Comparison of ENCODE assay signal across 23 cellular contexts in the genomic region with DNA sequence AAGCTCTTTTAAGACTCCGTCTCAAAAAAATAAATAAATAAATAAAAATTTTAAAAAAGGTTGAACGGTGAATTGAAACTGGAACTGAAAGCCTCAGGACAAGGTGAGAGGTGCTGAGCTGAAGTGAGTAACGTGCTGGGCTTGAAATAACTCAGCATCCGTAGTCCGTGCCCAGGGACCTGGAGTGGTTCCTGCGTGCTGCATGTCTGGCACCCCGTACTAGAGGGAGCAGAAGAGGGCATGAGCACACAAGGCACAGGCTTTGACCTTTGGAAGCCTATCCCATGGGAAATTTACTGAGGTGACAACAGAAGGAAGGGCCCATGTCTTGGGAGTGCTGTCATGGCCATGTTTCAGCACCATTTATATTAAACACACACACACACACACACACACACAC. TPM values are rescaled to one million over a fixed set of nuclear protein-coding genes. Genes with fewer than 3 reads are reported as not detected.
DNase-seq lines count a peak whose midpoint lies in the region; ATAC-seq, FAIRE-seq and TF ChIP-seq lines count a peak whose summit lies in the region.
"Had no signal": no experiment of that assay in that cellular context is flagged by ENCODE, and none has a peak within 500 bp of the region (broad histone marks: within the 10 kb centered on the region; RNA-seq: fewer than 3 reads in every experiment).

No MANE protein-coding gene starts in this region.

- H3K27me3 ChIP-seq in liver (ENCODE audit: control insufficient read depth in 4 of 4, insufficient read depth in 4 of 4, low read length in 3 of 4) (no peaks in the 10 kb centered on the region), HepG2 (ENCODE audit: control insufficient read depth in 1 of 2, insufficient read depth in 2 of 2, low read length in 2 of 2) (peaks cover 1 to 7% of the 10 kb centered on the region in 2 experiments; a peak in 4 of 5 replicates), Caco-2 (replicated peaks; ENCODE audit: control insufficient read depth, insufficient read depth, low read length) (no peaks in the 10 kb centered on the region; the same call in 1 of the 2 replicates)
- H3K27me3 ChIP-seq: BLaER1 treated with 17β-estradiol and CSF1 and Interleukin-3, amounts not matched to agents 10 nM and 100 nM had no signal

- CTCF ChIA-PET in HepG2 (lab: Yijun Ruan, JAX; ENCODE audit: low intra/inter-chr PET ratio, low total read pairs): no interaction called here
- CTCF ChIA-PET in activated CD4-positive, alpha-beta memory T cell treated with anti-CD3 and anti-CD28 coated beads for 36 hours (lab: Charles Lee): interaction anchor here (0.8 to 1.4 kb wide), 3 partner anchors 8 to 27 kb away, joined by 3 read pairs; no protein-coding TSS in a partner anchor
- CTCF ChIA-PET in Caco-2 (lab: Charles Lee): interaction anchor here (0.9 kb wide), 1 partner anchor 53 kb away, joined by 4 read pairs; no protein-coding TSS in a partner anchor

- H3K27ac Mint-ChIP-seq in activated CD4-positive, alpha-beta memory T cell treated with anti-CD3 and anti-CD28 coated beads for 36 hours: no peak overlapping the region
- H3K27ac Mint-ChIP-seq in stimulated activated memory B cell treated with anti-CD40 and anti-IgM and Interleukin-4, amounts not matched to agents 10 μg/mL and 1 μg/mL and 100 μg/mL, for 72 hours: no peak overlapping the region
- H3K27ac Mint-ChIP-seq in Caco-2 (ENCODE audit: unreplicated experiment): no peak overlapping the region
- H3K27ac Mint-ChIP-seq: activated CD4-positive, alpha-beta T cell treated with anti-CD3 and anti-CD28 coated beads, Interleukin-2, amount 10 ng/mL, durations not matched to agents 24 days and 14 days; dendritic cell treated with granulocyte-macrophage colony-stimulating factor and Interleukin-4, amounts not matched to agents 40 ng/mL and 50 ng/mL, for 4 days; nephron progenitor cell had no signal

- H3K36me3 Mint-ChIP-seq in activated CD4-positive, alpha-beta memory T cell treated with anti-CD3 and anti-CD28 coated beads for 36 hours: no peaks in the 10 kb centered on the region
- peaks cover 6% of the 10 kb centered on the region for H3K36me3 Mint-ChIP-seq in stimulated activated memory B cell treated with anti-CD40 and anti-IgM and Interleukin-4, amounts not matched to agents 10 μg/mL and 1 μg/mL and 100 μg/mL, for 72 hours
- H3K36me3 Mint-ChIP-seq in Caco-2 (ENCODE audit: insufficient read depth, unreplicated experiment): peaks cover 5% of the 10 kb centered on the region

- no TSS peak for BruUV-seq in HepG2 (replicated peaks; lab: Mats Ljungman, UMichigan)
- BruUV-seq in Caco-2 (replicated peaks; lab: Mats Ljungman, UMichigan): no TSS peak

- no peaks in the 10 kb centered on the region for H3K9me3 Mint-ChIP-seq in activated CD4-positive, alpha-beta memory T cell treated with anti-CD3 and anti-CD28 coated beads for 36 hours
- H3K9me3 Mint-ChIP-seq in stimulated activated memory B cell treated with anti-CD40 and anti-IgM and Interleukin-4, amounts not matched to agents 10 μg/mL and 1 μg/mL and 100 μg/mL, for 72 hours: no peaks in the 10 kb centered on the region
- H3K9me3 Mint-ChIP-seq in Caco-2 (ENCODE audit: unreplicated experiment): no peaks in the 10 kb centered on the region
- H3K9me3 Mint-ChIP-seq: activated CD4-positive, alpha-beta T cell treated with anti-CD3 and anti-CD28 coated beads, Interleukin-2, amount 10 ng/mL, durations not matched to agents 24 days and 14 days; dendritic cell treated with granulocyte-macrophage colony-stimulating factor and Interleukin-4, amounts not matched to agents 40 ng/mL and 50 ng/mL, for 4 days had no signal

- TF ChIP-seq CTCF in liver (IDR thresholded peaks at IDR 0.05; ENCODE audit: low read depth, low read length, missing input control) (no peak), HepG2 (CRISPR knock-in tag; IDR thresholded peaks at IDR 0.05) (no peak), Caco-2 (IDR thresholded peaks at IDR 0.05; ENCODE audit: insufficient read depth in 1 of 2, low read depth in 1 of 2, low read length in 1 of 2, severe bottlenecking in 1 of 2, unreplicated experiment in 1 of 2) (no peak)

- ATAC-seq in HepG2: no peak
- peak; percentile 73 for ATAC-seq in stimulated activated memory B cell treated with anti-CD40 and anti-IgM and Interleukin-4, amounts not matched to agents 10 μg/mL and 1 μg/mL and 100 μg/mL, for 72 hours
- no peak for ATAC-seq in HG03039 (IDR thresholded peaks at IDR 0.05; ENCODE audit: unreplicated experiment)
- ATAC-seq: heart right ventricle, K562, sciatic nerve had no signal

- peaks cover 3% of the 10 kb centered on the region for H3K4me1 Mint-ChIP-seq in activated CD4-positive, alpha-beta memory T cell treated with anti-CD3 and anti-CD28 coated beads for 36 hours (ENCODE audit: low read depth)
- H3K4me1 Mint-ChIP-seq in stimulated activated memory B cell treated with anti-CD40 and anti-IgM and Interleukin-4, amounts not matched to agents 10 μg/mL and 1 μg/mL and 100 μg/mL, for 72 hours: peaks cover 7% of the 10 kb centered on the region
- H3K4me1 Mint-ChIP-seq in Caco-2 (ENCODE audit: low read depth, unreplicated experiment): no peaks in the 10 kb centered on the region

- in situ Hi-C loops in HepG2 (cut with HindIII; ENCODE audit: extremely low pct_ligation_motif_present, low pct_unique_long_range_greater_than_20kb): no loop called here

- no peak overlapping the region for H3K4me2 ChIP-seq in HepG2 (ENCODE audit: low read depth, low read length)
- H3K4me2 ChIP-seq: BLaER1 treated with 17β-estradiol and CSF1 and Interleukin-3, amounts not matched to agents 10 nM and 100 nM had no signal

- TF ChIP-seq POLR2A in HepG2 (IDR thresholded peaks at IDR 0.05; ENCODE audit: insufficient read depth in 1 of 2, low read depth in 2 of 2, low read length in 2 of 2): no peak

- H3K27ac ChIP-seq in liver (ENCODE audit: low read depth in 1 of 2, low read length in 2 of 2): no peak overlapping the region
- H3K27ac ChIP-seq in HepG2 (ENCODE audit: extremely low read length, insufficient read depth, low read length): no peak overlapping the region
- H3K27ac ChIP-seq: BLaER1 treated with 17β-estradiol and CSF1 and Interleukin-3, amounts not matched to agents 10 nM and 100 nM; heart right ventricle; left ventricle myocardium inferior had no signal

- FAIRE-seq in HepG2 (lab: Jason Lieb, UNC): no peak
- FAIRE-seq: D721Med, K562 had no signal

- no peak for DNase-seq in HepG2 (ENCODE audit: low spot score)
- peak; percentile 51 for DNase-seq in activated CD4-positive, alpha-beta memory T cell treated with anti-CD3 and anti-CD28 coated beads for 36 hours
- DNase-seq in Caco-2: no peak
- DNase-seq: activated CD4-positive, alpha-beta T cell treated with anti-CD3 and anti-CD28 coated beads, Interleukin-2, amount 10 ng/mL, durations not matched to agents 24 days and 14 days; activated naive CD4-positive, alpha-beta T cell treated with Interleukin-2 at 50 U/mL for 16 hours; amygdala; H7; heart right ventricle; left ventricle myocardium inferior; NCI-H1694; NCI-H748 treated with DMSO at 0.1 percent for 48 hours; nephron progenitor cell; Right ventricle myocardium superior; stimulated activated naive CD4-positive, alpha-beta T cell had no signal

- H3K4me3 Mint-ChIP-seq in activated CD4-positive, alpha-beta memory T cell treated with anti-CD3 and anti-CD28 coated beads for 36 hours: no peak overlapping the region
- H3K4me3 Mint-ChIP-seq in stimulated activated memory B cell treated with anti-CD40 and anti-IgM and Interleukin-4, amounts not matched to agents 10 μg/mL and 1 μg/mL and 100 μg/mL, for 72 hours: no peak overlapping the region
- no peak overlapping the region for H3K4me3 Mint-ChIP-seq in Caco-2 (ENCODE audit: unreplicated experiment)
- H3K4me3 Mint-ChIP-seq: activated CD4-positive, alpha-beta T cell treated with anti-CD3 and anti-CD28 coated beads, Interleukin-2, amount 10 ng/mL, durations not matched to agents 24 days and 14 days; dendritic cell treated with granulocyte-macrophage colony-stimulating factor and Interleukin-4, amounts not matched to agents 40 ng/mL and 50 ng/mL, for 4 days; nephron progenitor cell had no signal

- 40% methylated on average over 7 of the region's 7 CpGs for WGBS in liver
- WGBS in HepG2 (ENCODE audit: low lambda C conversion rate): 67% methylated on average over 7 of the region's 7 CpGs

- POLR2A ChIA-PET in HepG2 (lab: Yijun Ruan, JAX) (interaction anchor here (0.9 kb wide), 1 partner anchor 88 kb away, joined by 3 read pairs; a partner anchor contains a TSS), Caco-2 (lab: Charles Lee) (no interaction called here)
- POLR2A ChIA-PET in activated CD4-positive, alpha-beta memory T cell treated with anti-CD3 and anti-CD28 coated beads for 36 hours (lab: Charles Lee): interaction anchor here (0.6 kb wide), 1 partner anchor 594 kb away, joined by 3 read pairs; no protein-coding TSS in a partner anchor

- TF ChIP-seq EP300 in HepG2 (IDR thresholded peaks at IDR 0.05; ENCODE audit: low read depth in 2 of 2, low read length in 2 of 2): no peak
- no peak for TF ChIP-seq EP300 in HepG2 (CRISPR knock-in tag; IDR thresholded peaks at IDR 0.05; ENCODE audit: borderline replicate concordance)

- no peak overlapping the region for H3K4me3 ChIP-seq in liver (ENCODE audit: low read depth in 1 of 3, low read length in 3 of 3)
- no peak overlapping the region for H3K4me3 ChIP-seq in HepG2 (replicated peaks in 1 of 3; ENCODE audit: insufficient read depth in 1 of 3, low read depth in 2 of 3, low read length in 3 of 3)
- H3K4me3 ChIP-seq in Caco-2 (ENCODE audit: low read depth, low read length): no peak overlapping the region
- H3K4me3 ChIP-seq: BLaER1 treated with 17β-estradiol and CSF1 and Interleukin-3, amounts not matched to agents 10 nM and 100 nM; heart right ventricle; K562; left ventricle myocardium inferior had no signal

- no peak overlapping the region for H2AFZ ChIP-seq in HepG2 (ENCODE audit: low read length)

- no peak for TF ChIP-seq RAD21 in liver (IDR thresholded peaks at IDR 0.05)
- TF ChIP-seq RAD21 in HepG2 (CRISPR knock-in tag; IDR thresholded peaks at IDR 0.05): no peak

- H3K4me1 ChIP-seq in liver (ENCODE audit: control insufficient read depth in 4 of 4, insufficient read depth in 4 of 4, low read length in 3 of 4): peaks cover 13 to 24% (median 18%) of the 10 kb centered on the region in 4 donors
- peaks cover 26% of the 10 kb centered on the region for H3K4me1 ChIP-seq in HepG2 (ENCODE audit: insufficient read depth, low read length)
- H3K4me1 ChIP-seq in Caco-2: no peaks in the 10 kb centered on the region

- H3K9ac ChIP-seq in liver (ENCODE audit: low read depth in 1 of 2, low read length in 2 of 2) (no peak overlapping the region), HepG2 (ENCODE audit: insufficient read depth, low read depth, low read length) (no peak overlapping the region)
- H3K9ac ChIP-seq: BLaER1 treated with 17β-estradiol and CSF1 and Interleukin-3, amounts not matched to agents 10 nM and 100 nM had no signal

- no peaks in the 10 kb centered on the region for H3K36me3 ChIP-seq in liver (ENCODE audit: control insufficient read depth in 4 of 4, insufficient read depth in 3 of 4, low read depth in 1 of 4, low read length in 3 of 4)
- no peaks in the 10 kb centered on the region for H3K36me3 ChIP-seq in HepG2 (replicated peaks in 1 of 2; ENCODE audit: control insufficient read depth in 1 of 2, insufficient read depth in 2 of 2, low read length in 2 of 2)
- H3K36me3 ChIP-seq in Caco-2 (ENCODE audit: control insufficient read depth, insufficient read depth, low read length): no peaks in the 10 kb centered on the region
- H3K36me3 ChIP-seq: BLaER1 treated with 17β-estradiol and CSF1 and Interleukin-3, amounts not matched to agents 10 nM and 100 nM; heart right ventricle; left ventricle myocardium inferior had no signal

- H3K79me2 ChIP-seq in HepG2 (ENCODE audit: insufficient read depth, low read length): no peaks in the 10 kb centered on the region

- intact Hi-C loops in HepG2 (cut with micrococcal nuclease; ENCODE audit: unreplicated experiment): no loop called here
- intact Hi-C loops in activated CD4-positive, alpha-beta memory T cell treated with anti-CD3 and anti-CD28 coated beads for 36 hours (cut with micrococcal nuclease): no loop called here
- intact Hi-C loops in Caco-2 (cut with micrococcal nuclease; ENCODE audit: unreplicated experiment): no loop called here

- H3K9me3 ChIP-seq in liver (ENCODE audit: control insufficient read depth in 4 of 4, low read length in 3 of 4): no peaks in the 10 kb centered on the region
- no peaks in the 10 kb centered on the region for H3K9me3 ChIP-seq in HepG2 (ENCODE audit: low read length)
- H3K9me3 ChIP-seq in Caco-2: no peaks in the 10 kb centered on the region
- H3K9me3 ChIP-seq: heart right ventricle, left ventricle myocardium inferior had no signal

- no peaks in the 10 kb centered on the region for H4K20me1 ChIP-seq in HepG2 (ENCODE audit: insufficient read depth, low read length)
- H4K20me1 ChIP-seq: BLaER1 treated with 17β-estradiol and CSF1 and Interleukin-3, amounts not matched to agents 10 nM and 100 nM had no signal

- H3K27me3 Mint-ChIP-seq in activated CD4-positive, alpha-beta memory T cell treated with anti-CD3 and anti-CD28 coated beads for 36 hours: peaks cover 28% of the 10 kb centered on the region
- H3K27me3 Mint-ChIP-seq in stimulated activated memory B cell treated with anti-CD40 and anti-IgM and Interleukin-4, amounts not matched to agents 10 μg/mL and 1 μg/mL and 100 μg/mL, for 72 hours: peaks cover 49% of the 10 kb centered on the region
- no peaks in the 10 kb centered on the region for H3K27me3 Mint-ChIP-seq in Caco-2 (ENCODE audit: insufficient read depth, unreplicated experiment)

RNA-seq across cellular contexts. Expression of a gene that starts 4.5 kb away (rescaled TPM):
- 1 to 10 TPM in 1 of 2 donors, not detected in 1; 2.2 TPM for total RNA-seq in liver
- under 1 TPM in 1 of 2 donors, not detected in 1; 0.33 TPM for polyA plus RNA-seq in liver
- not detected in 2 replicates for total RNA-seq in HepG2 (2016; rRNA removed; fragmentation: Illumina TruSeq; extraction: Trizol)
- total RNA-seq in HepG2 (2016; cell fraction: cytosol; rRNA removed; fragmentation: Illumina TruSeq; extraction: Trizol; ENCODE audit: low read depth): not detected in 2 replicates
- not detected in 2 replicates for total RNA-seq in HepG2 (2016; cell fraction: insoluble cytoplasmic fraction; rRNA removed; fragmentation: Illumina TruSeq; extraction: Trizol)
- total RNA-seq in HepG2 (2016; cell fraction: membrane; rRNA removed; fragmentation: Illumina TruSeq; extraction: Trizol): not detected in 2 replicates
- total RNA-seq in HepG2 (2016; cell fraction: nucleus; rRNA removed; fragmentation: Illumina TruSeq; extraction: Trizol): not detected in 2 replicates
- polyA plus RNA-seq in HepG2 (2011; rRNA removed): 0.05 and 0.17 TPM in 2 replicates
- 0.09 TPM in 1 of 2 replicates, not detected in the other for polyA plus RNA-seq in HepG2 (2011; cell fraction: cytosol; rRNA removed)
- 0.31 and 0.38 TPM in 2 replicates for polyA plus RNA-seq in HepG2 (2011; cell fraction: nucleus; rRNA removed)
- polyA plus RNA-seq in HepG2 (2012): 0.16 TPM in 1 of 2 replicates, not detected in the other
- polyA plus RNA-seq in HepG2 (2016; cell fraction: cytosol; fragmentation: Illumina TruSeq; extraction: Trizol; ENCODE audit: low read depth): not detected in 2 replicates
- 0.13 TPM in 1 of 2 replicates, not detected in the other for polyA plus RNA-seq in HepG2 (2016; cell fraction: insoluble cytoplasmic fraction; fragmentation: Illumina TruSeq; extraction: Trizol; ENCODE audit: low read depth)
- polyA plus RNA-seq in HepG2 (2016; cell fraction: membrane; fragmentation: Illumina TruSeq; extraction: Trizol; ENCODE audit: low read depth): not detected in 2 replicates
- polyA plus RNA-seq in HepG2 (2016; cell fraction: nucleus; fragmentation: Illumina TruSeq; extraction: Trizol; ENCODE audit: insufficient read depth, low read depth): not detected in 2 replicates
- polyA minus RNA-seq in HepG2 (2011; rRNA and poly(A)+ RNA removed; ENCODE audit: low replicate concordance): 0.44 TPM in 1 of 2 replicates, not detected in the other
- not detected in 2 replicates for polyA minus RNA-seq in HepG2 (2011; cell fraction: cytosol; rRNA and poly(A)+ RNA removed)
- polyA minus RNA-seq in HepG2 (2011; cell fraction: nucleus; rRNA and poly(A)+ RNA removed): 0.39 and 1.1 TPM in 2 replicates
- not detected for total RNA-seq in activated CD4-positive, alpha-beta memory T cell treated with anti-CD3 and anti-CD28 coated beads for 36 hours
- not detected in 2 replicates for total RNA-seq in Caco-2 (2022)
- total RNA-seq: activated CD4-positive, alpha-beta T cell treated with anti-CD3 and anti-CD28 coated beads, Interleukin-2, amount 10 ng/mL, durations not matched to agents 24 days and 14 days; heart right ventricle; left ventricle myocardium inferior; OCI-LY7; Right ventricle myocardium superior; sciatic nerve had no signal
- polyA plus RNA-seq: heart right ventricle had no signal

RNA-seq across cellular contexts. Expression of a gene that starts 41.7 kb away (rescaled TPM):
- total RNA-seq in liver (not detected), HepG2 (2016; rRNA removed; fragmentation: Illumina TruSeq; extraction: Trizol) (not detected in 2 replicates), Caco-2 (2022) (not detected in 2 replicates)
- polyA plus RNA-seq in liver (not detected), HepG2 (2011; rRNA removed) (not detected in 2 replicates)
- total RNA-seq in HepG2 (2016; cell fraction: cytosol; rRNA removed; fragmentation: Illumina TruSeq; extraction: Trizol; ENCODE audit: low read depth): not detected in 2 replicates
- not detected in 2 replicates for total RNA-seq in HepG2 (2016; cell fraction: insoluble cytoplasmic fraction; rRNA removed; fragmentation: Illumina TruSeq; extraction: Trizol)
- not detected in 2 replicates for total RNA-seq in HepG2 (2016; cell fraction: membrane; rRNA removed; fragmentation: Illumina TruSeq; extraction: Trizol)
- total RNA-seq in HepG2 (2016; cell fraction: nucleus; rRNA removed; fragmentation: Illumina TruSeq; extraction: Trizol): not detected in 2 replicates
- not detected in 2 replicates for polyA plus RNA-seq in HepG2 (2011; cell fraction: cytosol; rRNA removed)
- polyA plus RNA-seq in HepG2 (2011; cell fraction: nucleus; rRNA removed): not detected in 2 replicates
- not detected in 2 replicates for polyA plus RNA-seq in HepG2 (2012)
- polyA plus RNA-seq in HepG2 (2016; cell fraction: cytosol; fragmentation: Illumina TruSeq; extraction: Trizol; ENCODE audit: low read depth): not detected in 2 replicates
- polyA plus RNA-seq in HepG2 (2016; cell fraction: insoluble cytoplasmic fraction; fragmentation: Illumina TruSeq; extraction: Trizol; ENCODE audit: low read depth): not detected in 2 replicates
- not detected in 2 replicates for polyA plus RNA-seq in HepG2 (2016; cell fraction: membrane; fragmentation: Illumina TruSeq; extraction: Trizol; ENCODE audit: low read depth)
- not detected in 2 replicates for polyA plus RNA-seq in HepG2 (2016; cell fraction: nucleus; fragmentation: Illumina TruSeq; extraction: Trizol; ENCODE audit: insufficient read depth, low read depth)
- not detected in 2 replicates for polyA minus RNA-seq in HepG2 (2011; rRNA and poly(A)+ RNA removed; ENCODE audit: low replicate concordance)
- not detected in 2 replicates for polyA minus RNA-seq in HepG2 (2011; cell fraction: cytosol; rRNA and poly(A)+ RNA removed)
- not detected in 2 replicates for polyA minus RNA-seq in HepG2 (2011; cell fraction: nucleus; rRNA and poly(A)+ RNA removed)
- not detected for total RNA-seq in activated CD4-positive, alpha-beta memory T cell treated with anti-CD3 and anti-CD28 coated beads for 36 hours
- total RNA-seq: activated CD4-positive, alpha-beta T cell treated with anti-CD3 and anti-CD28 coated beads, Interleukin-2, amount 10 ng/mL, durations not matched to agents 24 days and 14 days; H7; heart right ventricle; K562; left ventricle myocardium inferior; OCI-LY7; Right ventricle myocardium superior; sciatic nerve had no signal
- polyA plus RNA-seq: K562 had no signal

RNA-seq across cellular contexts. Expression of a gene that starts 49.5 kb away (rescaled TPM):
- 10 to 100 TPM; 71.9 to 84.2 TPM for total RNA-seq in liver
- polyA plus RNA-seq in liver: 10 to 100 TPM; 42.7 to 50.9 TPM
- 45.3 and 55.1 TPM in 2 replicates for total RNA-seq in HepG2 (2016; rRNA removed; fragmentation: Illumina TruSeq; extraction: Trizol)
- 8.0 and 8.3 TPM in 2 replicates for total RNA-seq in HepG2 (2016; cell fraction: cytosol; rRNA removed; fragmentation: Illumina TruSeq; extraction: Trizol; ENCODE audit: low read depth)
- 46.8 and 59.4 TPM in 2 replicates for total RNA-seq in HepG2 (2016; cell fraction: insoluble cytoplasmic fraction; rRNA removed; fragmentation: Illumina TruSeq; extraction: Trizol)
- total RNA-seq in HepG2 (2016; cell fraction: membrane; rRNA removed; fragmentation: Illumina TruSeq; extraction: Trizol): 20.5 and 23.1 TPM in 2 replicates
- total RNA-seq in HepG2 (2016; cell fraction: nucleus; rRNA removed; fragmentation: Illumina TruSeq; extraction: Trizol): 18.8 and 24.7 TPM in 2 replicates
- polyA plus RNA-seq in HepG2 (2011; rRNA removed): 39.0 and 45.0 TPM in 2 replicates
- polyA plus RNA-seq in HepG2 (2011; cell fraction: cytosol; rRNA removed): 57.1 and 75.7 TPM in 2 replicates
- polyA plus RNA-seq in HepG2 (2011; cell fraction: nucleus; rRNA removed): 22.0 and 25.9 TPM in 2 replicates
- polyA plus RNA-seq in HepG2 (2012): 27.5 and 30.7 TPM in 2 replicates
- 7.4 and 8.6 TPM in 2 replicates for polyA plus RNA-seq in HepG2 (2016; cell fraction: cytosol; fragmentation: Illumina TruSeq; extraction: Trizol; ENCODE audit: low read depth)
- 61.9 and 65.6 TPM in 2 replicates for polyA plus RNA-seq in HepG2 (2016; cell fraction: insoluble cytoplasmic fraction; fragmentation: Illumina TruSeq; extraction: Trizol; ENCODE audit: low read depth)
- polyA plus RNA-seq in HepG2 (2016; cell fraction: membrane; fragmentation: Illumina TruSeq; extraction: Trizol; ENCODE audit: low read depth): 16.5 and 18.2 TPM in 2 replicates
- 23.5 and 28.3 TPM in 2 replicates for polyA plus RNA-seq in HepG2 (2016; cell fraction: nucleus; fragmentation: Illumina TruSeq; extraction: Trizol; ENCODE audit: insufficient read depth, low read depth)
- polyA minus RNA-seq in HepG2 (2011; rRNA and poly(A)+ RNA removed; ENCODE audit: low replicate concordance): 39.8 and 128 TPM in 2 replicates
- polyA minus RNA-seq in HepG2 (2011; cell fraction: cytosol; rRNA and poly(A)+ RNA removed): 38.0 and 43.7 TPM in 2 replicates
- polyA minus RNA-seq in HepG2 (2011; cell fraction: nucleus; rRNA and poly(A)+ RNA removed): 41.5 and 42.2 TPM in 2 replicates
- total RNA-seq in activated CD4-positive, alpha-beta memory T cell treated with anti-CD3 and anti-CD28 coated beads for 36 hours: 1 to 10 TPM; 8.5 to 8.8 TPM
- total RNA-seq in Caco-2 (2022): 16.5 and 21.1 TPM in 2 replicates

RNA-seq across cellular contexts. Expression of a gene that starts 49.8 kb away (rescaled TPM):
- total RNA-seq in liver (100 to 1,000 TPM; 219 to 252 TPM), HepG2 (2016; rRNA removed; fragmentation: Illumina TruSeq; extraction: Trizol) (55.6 and 70.4 TPM in 2 replicates), Caco-2 (2022) (39.9 and 48.1 TPM in 2 replicates)
- polyA plus RNA-seq in liver (100 to 1,000 TPM; 169 to 188 TPM), HepG2 (2011; rRNA removed) (95.4 and 110 TPM in 2 replicates)
- 53.2 and 53.5 TPM in 2 replicates for total RNA-seq in HepG2 (2016; cell fraction: cytosol; rRNA removed; fragmentation: Illumina TruSeq; extraction: Trizol; ENCODE audit: low read depth)
- total RNA-seq in HepG2 (2016; cell fraction: insoluble cytoplasmic fraction; rRNA removed; fragmentation: Illumina TruSeq; extraction: Trizol): 55.0 and 68.2 TPM in 2 replicates
- 61.0 and 73.1 TPM in 2 replicates for total RNA-seq in HepG2 (2016; cell fraction: membrane; rRNA removed; fragmentation: Illumina TruSeq; extraction: Trizol)
- 34.7 and 44.2 TPM in 2 replicates for total RNA-seq in HepG2 (2016; cell fraction: nucleus; rRNA removed; fragmentation: Illumina TruSeq; extraction: Trizol)
- polyA plus RNA-seq in HepG2 (2011; cell fraction: cytosol; rRNA removed): 119 and 163 TPM in 2 replicates
- 106 and 108 TPM in 2 replicates for polyA plus RNA-seq in HepG2 (2011; cell fraction: nucleus; rRNA removed)
- 60.5 and 77.2 TPM in 2 replicates for polyA plus RNA-seq in HepG2 (2012)
- polyA plus RNA-seq in HepG2 (2016; cell fraction: cytosol; fragmentation: Illumina TruSeq; extraction: Trizol; ENCODE audit: low read depth): 50.0 and 65.6 TPM in 2 replicates
- 79.6 and 80.3 TPM in 2 replicates for polyA plus RNA-seq in HepG2 (2016; cell fraction: insoluble cytoplasmic fraction; fragmentation: Illumina TruSeq; extraction: Trizol; ENCODE audit: low read depth)
- 53.0 and 70.2 TPM in 2 replicates for polyA plus RNA-seq in HepG2 (2016; cell fraction: membrane; fragmentation: Illumina TruSeq; extraction: Trizol; ENCODE audit: low read depth)
- 90.2 and 92.4 TPM in 2 replicates for polyA plus RNA-seq in HepG2 (2016; cell fraction: nucleus; fragmentation: Illumina TruSeq; extraction: Trizol; ENCODE audit: insufficient read depth, low read depth)
- polyA minus RNA-seq in HepG2 (2011; rRNA and poly(A)+ RNA removed; ENCODE audit: low replicate concordance): 59.0 and 90.8 TPM in 2 replicates
- polyA minus RNA-seq in HepG2 (2011; cell fraction: cytosol; rRNA and poly(A)+ RNA removed): 25.4 and 27.3 TPM in 2 replicates
- 28.8 and 29.0 TPM in 2 replicates for polyA minus RNA-seq in HepG2 (2011; cell fraction: nucleus; rRNA and poly(A)+ RNA removed)
- 10 to 100 TPM; 45.1 to 46.2 TPM for total RNA-seq in activated CD4-positive, alpha-beta memory T cell treated with anti-CD3 and anti-CD28 coated beads for 36 hours
